In the genomic region with DNA sequence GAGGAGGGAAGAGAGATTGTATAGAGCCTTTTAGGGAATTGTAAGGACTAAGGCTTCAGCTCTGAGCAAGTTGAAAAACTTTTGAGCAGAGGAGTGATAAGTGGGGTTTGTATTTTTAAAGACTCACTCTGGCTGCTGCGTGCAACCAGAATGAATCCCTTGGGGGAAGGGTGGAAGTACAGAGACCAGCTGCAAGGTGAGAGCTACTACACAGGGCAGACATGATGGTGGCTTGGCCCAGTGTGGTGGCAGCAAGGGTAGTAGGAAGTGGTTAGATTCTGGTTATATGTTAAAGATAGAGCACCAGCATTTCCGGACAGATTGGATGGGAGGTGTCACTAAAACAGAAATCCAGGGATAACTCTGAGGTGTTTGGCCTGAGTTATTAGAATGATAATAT, we compare ENCODE assay signal across 1 cellular context.
A peak's percentile ranks its signal among the peaks of the same experiment; 100 is the strongest.
TF ChIP-seq lines count a peak whose summit lies in the region.

No MANE protein-coding gene starts in this region.

TF ChIP-seq in HepG2, 621 proteins besides CTCF, POLR2A, EP300 and RAD21 (continued from another document):
- TF ChIP-seq, protein P1, sequence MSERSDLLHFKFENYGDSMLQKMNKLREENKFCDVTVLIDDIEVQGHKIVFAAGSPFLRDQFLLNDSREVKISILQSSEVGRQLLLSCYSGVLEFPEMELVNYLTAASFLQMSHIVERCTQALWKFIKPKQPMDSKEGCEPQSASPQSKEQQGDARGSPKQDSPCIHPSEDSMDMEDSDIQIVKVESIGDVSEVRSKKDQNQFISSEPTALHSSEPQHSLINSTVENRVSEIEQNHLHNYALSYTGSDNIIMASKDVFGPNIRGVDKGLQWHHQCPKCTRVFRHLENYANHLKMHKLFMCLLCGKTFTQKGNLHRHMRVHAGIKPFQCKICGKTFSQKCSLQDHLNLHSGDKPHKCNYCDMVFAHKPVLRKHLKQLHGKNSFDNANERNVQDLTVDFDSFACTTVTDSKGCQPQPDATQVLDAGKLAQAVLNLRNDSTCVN (CRISPR knock-in tag; IDR thresholded peaks at IDR 0.05; ENCODE audit: borderline replicate concordance), result no peak
- TF ChIP-seq ZNF652 (CRISPR knock-in tag; IDR thresholded peaks at IDR 0.05; ENCODE audit: borderline replicate concordance, low read depth) (0 out of 2 replicates have a peak, but pooled peaks have one; percentile 4), ATF6 (CRISPR knock-in tag; conservative IDR thresholded peaks at IDR 0.05) (no peak), RBFOX2 (IDR thresholded peaks at IDR 0.05; ENCODE audit: low read depth, low read length) (no peak)
